Comparison of ENCODE assay signal across 9 cellular contexts in genomic region chr1:52955129-52955970, GRCh38. TPM values are rescaled to one million over a fixed set of nuclear protein-coding genes. Genes with fewer than 3 reads are reported as not detected.
DNase-seq lines count a peak whose midpoint lies in the region; ATAC-seq and TF ChIP-seq lines count a peak whose summit lies in the region.
"Had no signal": no experiment of that assay in that cellular context is flagged by ENCODE, and none has a peak within 500 bp of the region (broad histone marks: within the 10 kb centered on the region; RNA-seq: fewer than 3 reads in every experiment).

No MANE protein-coding gene starts in this region.

- no peak for ATAC-seq in GM21717 (IDR thresholded peaks at IDR 0.05; ENCODE audit: unreplicated experiment)
- ATAC-seq in GM18498 (IDR thresholded peaks at IDR 0.05; ENCODE audit: unreplicated experiment), result no peak

- no peaks in the 10 kb centered on the region for H3F3A ChIP-seq in neural progenitor cell (ENCODE audit: low read depth)

- H3K27me3 ChIP-seq in neural progenitor cell, result no peaks in the 10 kb centered on the region

- no peak overlapping the region for H3K4me2 ChIP-seq in neural progenitor cell

- in situ Hi-C loops in Caki2 (cut with HindIII; ENCODE audit: low pct_unique_long_range_greater_than_20kb, low sequenced_read_pairs), result no loop called here

- H3K4me1 ChIP-seq in neural progenitor cell, result no peaks in the 10 kb centered on the region

- no peaks in the 10 kb centered on the region for H4K20me1 ChIP-seq in neural progenitor cell (ENCODE audit: low read depth)

- peaks cover 13% of the 10 kb centered on the region for H3K4me1 Mint-ChIP-seq in neural progenitor cell

- H3K79me2 ChIP-seq in neural progenitor cell (ENCODE audit: low read depth), result no peaks in the 10 kb centered on the region

- no peaks in the 10 kb centered on the region for H3K36me3 Mint-ChIP-seq in neural progenitor cell

- H3K4me3 Mint-ChIP-seq in neural progenitor cell, result no peak overlapping the region

- no peaks in the 10 kb centered on the region for H3K9me3 Mint-ChIP-seq in neural progenitor cell

- no peak overlapping the region for H3K9ac ChIP-seq in neural progenitor cell

- H2AFZ ChIP-seq in neural progenitor cell (replicated peaks), result no peak overlapping the region

- DNase-seq in Caki2 (ENCODE audit: low read depth), result peak; percentile 80
- peak; percentile 19 for DNase-seq in NCI-H2081 treated with DMSO at 0.1 percent for 48 hours (lab: John Stamatoyannopoulos, UW)
- peak; percentile 69 for DNase-seq in dedifferentiated amniotic fluid mesenchymal stem cell (ENCODE audit: extremely low spot score)
- no peak for DNase-seq in neural progenitor cell (ENCODE audit: low spot score)
- no peak for DNase-seq in middle frontal gyrus (ENCODE audit: extremely low spot score, low spot score)
- DNase-seq in NAMALWA (ENCODE audit: low spot score), result no peak
- DNase-seq: NCI-H1092 had no signal

- TF ChIP-seq CTCF in neural progenitor cell (IDR thresholded peaks at IDR 0.05), result no peak

- H3K36me3 ChIP-seq in neural progenitor cell, result no peaks in the 10 kb centered on the region

- no peak overlapping the region for H3K27ac ChIP-seq in neural progenitor cell

- H3K27ac Mint-ChIP-seq in neural progenitor cell, result peak overlapping the region; percentile 30

- peaks cover 2% of the 10 kb centered on the region for H3K27me3 Mint-ChIP-seq in neural progenitor cell (ENCODE audit: insufficient read depth, low read depth)

- no peak overlapping the region for H3K4me3 ChIP-seq in neural progenitor cell

- no peaks in the 10 kb centered on the region for H3K9me3 ChIP-seq in neural progenitor cell (ENCODE audit: low read depth)

RNA-seq across cellular contexts. Expression of gene SCP2, which starts 28.3 kb away (rescaled TPM):
- 45.1 and 54.2 TPM in 2 replicates for total RNA-seq in Caki2 (2014; rRNA removed; shearing (Covaris generic); ENCODE audit: low replicate concordance)
- total RNA-seq in neural progenitor cell (ENCODE audit: low replicate concordance), result 71.1 and 101 TPM in 2 replicates

RNA-seq across cellular contexts. Expression of gene ECHDC2, which starts 33.8 kb away (rescaled TPM):
- 24.5 and 58.0 TPM in 2 replicates for total RNA-seq in Caki2 (2014; rRNA removed; shearing (Covaris generic); ENCODE audit: low replicate concordance)
- total RNA-seq in neural progenitor cell (ENCODE audit: low replicate concordance), result 7.6 and 10.7 TPM in 2 replicates

Comparison
In these comparisons a context has a peak if more than half of its experiments do, and no peak if none do; other contexts are left out.
1. DNase-seq: peak in Caki2 (single experiment), NCI-H2081 treated with DMSO at 0.1 percent for 48 hours (single experiment) and dedifferentiated amniotic fluid mesenchymal stem cell (single experiment); none in neural progenitor cell (single experiment), middle frontal gyrus (single experiment) and NAMALWA (single experiment).